Comparison of ENCODE assay signal across 15 cellular contexts in the genomic region with DNA sequence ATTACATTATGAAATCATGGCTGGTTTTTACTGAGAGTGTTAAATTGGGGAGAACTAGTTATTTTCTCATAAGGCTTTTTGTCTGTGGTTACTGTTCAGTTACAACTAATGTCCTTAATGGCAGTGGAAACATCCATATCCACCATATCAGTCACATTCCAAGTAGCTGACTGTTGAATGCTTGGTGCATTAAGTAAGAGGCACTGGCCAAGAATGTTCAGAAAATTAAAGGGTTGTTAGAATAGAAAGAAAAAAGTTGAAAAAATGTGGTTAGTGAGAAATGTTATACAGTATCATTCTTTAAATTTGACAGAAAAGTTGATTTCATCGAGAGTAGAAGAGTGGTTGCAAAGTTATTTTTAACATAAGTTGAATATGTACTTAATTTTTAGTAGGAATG.
DNase-seq lines count a peak whose midpoint lies in the region; ATAC-seq, FAIRE-seq and TF ChIP-seq lines count a peak whose summit lies in the region.
"Had no signal": no experiment of that assay in that cellular context is flagged by ENCODE, and none has a peak within 500 bp of the region (broad histone marks: within the 10 kb centered on the region; RNA-seq: fewer than 3 reads in every experiment).

No MANE protein-coding gene starts in this region.

- WGBS in H1 (ENCODE audit: extremely low coverage in 1 of 2, insufficient coverage in 1 of 2, insufficient read length in 1 of 2, insufficient replicate concordance in 2 of 2, low coverage in 1 of 2, low lambda C conversion rate in 2 of 2, missing lambda C conversion rate in 1 of 2), 2 experiments, result 88% methylated on average over 1 of the region's 1 CpG; no CpG with 5 or more reads in 1 of the 2 experiments
- 49% methylated on average over 1 of the region's 1 CpG for WGBS in suprapubic skin

- H3K27me3 Mint-ChIP-seq in Caco-2 (ENCODE audit: insufficient read depth, unreplicated experiment), result peaks cover 2% of the 10 kb centered on the region
- no peaks in the 10 kb centered on the region for H3K27me3 Mint-ChIP-seq in mesothelial cell of epicardium (ENCODE audit: low read depth)

- no peaks in the 10 kb centered on the region for H3K79me2 ChIP-seq in H1 (ENCODE audit: control insufficient read depth in 1 of 2, insufficient read depth in 2 of 2, low read length in 2 of 2)

- H3K4me1 Mint-ChIP-seq in Caco-2 (ENCODE audit: low read depth, unreplicated experiment) (no peaks in the 10 kb centered on the region), mesothelial cell of epicardium (peaks cover 33% of the 10 kb centered on the region)

- H2AFZ ChIP-seq in H1 (ENCODE audit: low read length), result no peak overlapping the region

- no peaks in the 10 kb centered on the region for H3K36me3 Mint-ChIP-seq in Caco-2 (ENCODE audit: insufficient read depth, unreplicated experiment)
- H3K36me3 Mint-ChIP-seq in mesothelial cell of epicardium, result peaks cover 8% of the 10 kb centered on the region

- no peak overlapping the region for H3K4me3 ChIP-seq in Caco-2 (ENCODE audit: low read depth, low read length)
- no peak overlapping the region for H3K4me3 ChIP-seq in H1 (ENCODE audit: extremely low read depth in 1 of 4, insufficient read depth in 2 of 4, low read depth in 3 of 4, low read length in 4 of 4)
- H3K4me3 ChIP-seq in suprapubic skin, result no peak overlapping the region
- H3K4me3 ChIP-seq: ascending aorta, prostate gland had no signal

- no peak overlapping the region for H3K9ac ChIP-seq in H1 (replicated peaks in 1 of 4; ENCODE audit: extremely low read depth in 1 of 4, low read depth in 3 of 4, low read length in 3 of 4)

- no peak overlapping the region for H3K18ac ChIP-seq in H1 (ENCODE audit: extremely low read depth, low read length)

- H3K27ac Mint-ChIP-seq in Caco-2 (ENCODE audit: unreplicated experiment), result peak overlapping the region; percentile 27
- peak overlapping the region; percentile 89 for H3K27ac Mint-ChIP-seq in mesothelial cell of epicardium

- H2BK5ac ChIP-seq in H1 (ENCODE audit: low read depth, low read length), result no peak overlapping the region

- ATAC-seq in Right ventricle myocardium inferior, result no peak
- ATAC-seq in HG03521 (IDR thresholded peaks at IDR 0.05; ENCODE audit: unreplicated experiment), result no peak
- ATAC-seq: stimulated activated naive CD8-positive, alpha-beta T cell treated with anti-CD3 and anti-CD28 coated beads, Interleukin-15, Interleukin-2, amounts not matched to agents 100 U/mL and 50 U/mL, for 24 hours had no signal

- H2BK120ac ChIP-seq in H1 (replicated peaks; ENCODE audit: low read depth, low read length), result no peak overlapping the region

- no peak for DNase-seq in Caco-2
- DNase-seq in NCI-H226, result peak; percentile 83
- no peak for DNase-seq in H1 (ENCODE audit: low read depth in 1 of 2, low spot score in 2 of 2)
- no peak for DNase-seq in mesothelial cell of epicardium (ENCODE audit: low spot score in 2 of 2, unreplicated experiment in 2 of 2)
- no peak for DNase-seq in suprapubic skin (ENCODE audit: low spot score in 2 of 2)
- DNase-seq in Right ventricle myocardium inferior (ENCODE audit: missing footprints), result no peak
- no peak for DNase-seq in activated CD4-positive, alpha-beta T cell treated with anti-CD3 and anti-CD28 coated beads for 48 hours
- DNase-seq: activated T-cell treated with anti-CD3 and anti-CD28 coated beads, Interleukin-2, amount 50 U/mL, for 1 hour; NCI-H1105; NCI-H526; stimulated activated CD4-positive, alpha-beta T cell treated with anti-CD3 and anti-CD28 coated beads, Interleukin-4, amount 100 ng/mL, for 24 hours; stimulated activated naive CD8-positive, alpha-beta T cell treated with anti-CD3 and anti-CD28 coated beads, Interleukin-15, Interleukin-2, amounts not matched to agents 100 U/mL and 50 U/mL, for 24 hours had no signal

- H3K27me3 ChIP-seq in Caco-2 (replicated peaks; ENCODE audit: control insufficient read depth, insufficient read depth, low read length) (no peaks in the 10 kb centered on the region), H1 (replicated peaks in 1 of 4; ENCODE audit: control insufficient read depth in 3 of 4, extremely low read depth in 1 of 4, insufficient read depth in 3 of 4, low read length in 3 of 4) (no peaks in the 10 kb centered on the region), suprapubic skin (no peaks in the 10 kb centered on the region)
- H3K27me3 ChIP-seq: ascending aorta had no signal

- peak; percentile 36 for FAIRE-seq in H1 (lab: Jason Lieb, UNC)

- POLR2A ChIA-PET in Caco-2 (lab: Charles Lee), result no interaction called here
- POLR2A ChIA-PET in H1 (lab: Charles Lee; ENCODE audit: partially characterized antibody), result no interaction called here

- H3K27ac ChIP-seq in H1 (ENCODE audit: low read depth, low read length) (no peak overlapping the region), suprapubic skin (no peak overlapping the region)
- H3K27ac ChIP-seq: ascending aorta, prostate gland had no signal

- no peak overlapping the region for H2BK15ac ChIP-seq in H1 (ENCODE audit: low read length)

- no peak overlapping the region for H3K14ac ChIP-seq in H1 (ENCODE audit: insufficient read length)

- no peak overlapping the region for H4K91ac ChIP-seq in H1 (replicated peaks; ENCODE audit: insufficient read length, low read length)

- H3K9me3 ChIP-seq in Caco-2, result no peaks in the 10 kb centered on the region
- no peaks in the 10 kb centered on the region for H3K9me3 ChIP-seq in H1 (ENCODE audit: insufficient read depth in 2 of 2, low read depth in 1 of 2, low read length in 1 of 2)
- no peaks in the 10 kb centered on the region for H3K9me3 ChIP-seq in suprapubic skin
- H3K9me3 ChIP-seq: ascending aorta, prostate gland had no signal

- H3K36me3 ChIP-seq in Caco-2 (ENCODE audit: control insufficient read depth, insufficient read depth, low read length) (no peaks in the 10 kb centered on the region), H1 (ENCODE audit: control insufficient read depth in 2 of 4, insufficient read depth in 4 of 4, low read length in 3 of 4) (no peaks in the 10 kb centered on the region), suprapubic skin (no peaks in the 10 kb centered on the region)
- H3K36me3 ChIP-seq: ascending aorta, prostate gland had no signal

- H3K4me3 Mint-ChIP-seq in Caco-2 (ENCODE audit: unreplicated experiment) (no peak overlapping the region), mesothelial cell of epicardium (no peak overlapping the region)

- no peaks in the 10 kb centered on the region for H3K9me3 Mint-ChIP-seq in Caco-2 (ENCODE audit: unreplicated experiment)
- H3K9me3 Mint-ChIP-seq in mesothelial cell of epicardium, result peaks cover 6% of the 10 kb centered on the region

- TF ChIP-seq POLR2A in H1 (IDR thresholded peaks at IDR 0.05; ENCODE audit: control extremely low read depth in 1 of 2, low read depth in 2 of 2, low read length in 2 of 2), result no peak
- no peak for TF ChIP-seq POLR2A in suprapubic skin (IDR thresholded peaks at IDR 0.05)

- H4K20me1 ChIP-seq in H1 (replicated peaks in 1 of 2; ENCODE audit: control insufficient read depth in 1 of 2, insufficient read depth in 2 of 2, low read length in 2 of 2), result no peaks in the 10 kb centered on the region

- intact Hi-C loops in Caco-2 (cut with micrococcal nuclease; ENCODE audit: unreplicated experiment) (no loop called here), Right ventricle myocardium inferior (cut with DNase I) (no loop called here)

- H3K4me1 ChIP-seq in Caco-2 (no peaks in the 10 kb centered on the region), H1 (replicated peaks in 1 of 4; ENCODE audit: control insufficient read depth in 3 of 4, insufficient read depth in 4 of 4, low read length in 3 of 4) (peaks cover 0 to 7% (median 0%) of the 10 kb centered on the region in 4 experiments; a peak in 1 of 7 replicates), suprapubic skin (no peaks in the 10 kb centered on the region)
- H3K4me1 ChIP-seq: ascending aorta, prostate gland had no signal

- no peak overlapping the region for H3K4ac ChIP-seq in H1 (replicated peaks; ENCODE audit: insufficient read length, low read depth, low read length)

- TF ChIP-seq EP300 in H1 (IDR thresholded peaks at IDR 0.05; ENCODE audit: borderline replicate concordance in 1 of 2, low read depth in 2 of 2, low read length in 2 of 2), result no peak
- TF ChIP-seq EP300 in suprapubic skin (IDR thresholded peaks at IDR 0.05), result no peak

- TF ChIP-seq RAD21 in H1 (IDR thresholded peaks at IDR 0.05 in 1 of 2, conservative IDR thresholded peaks at IDR 0.05 in 1 of 2; ENCODE audit: low read depth in 2 of 2, low read length in 2 of 2), result no peak

- H3K4me2 ChIP-seq in H1 (ENCODE audit: insufficient read depth in 1 of 2, low read depth in 2 of 2, low read length in 2 of 2), result no peak overlapping the region

- no peak overlapping the region for H4K8ac ChIP-seq in H1 (ENCODE audit: extremely low read depth, insufficient read depth, low read length)

- no peaks in the 10 kb centered on the region for H3K79me1 ChIP-seq in H1 (ENCODE audit: low read depth, low read length)

- BruUV-seq in Caco-2 (replicated peaks; lab: Mats Ljungman, UMichigan), result no TSS peak

- no peak overlapping the region for H2BK12ac ChIP-seq in H1 (ENCODE audit: low read depth, low read length)

- H2BK20ac ChIP-seq in H1 (ENCODE audit: low read length), result no peak overlapping the region

- H2AK5ac ChIP-seq in H1 (ENCODE audit: low read depth, low read length), result no peak overlapping the region

- H3K56ac ChIP-seq in H1 (replicated peaks; ENCODE audit: insufficient read length, low read depth, low read length), result no peak overlapping the region

- H4K5ac ChIP-seq in H1 (ENCODE audit: insufficient read length, low read depth, low read length), result no peak overlapping the region

- no peak overlapping the region for H3K23ac ChIP-seq in H1 (ENCODE audit: insufficient read length)

- TF ChIP-seq CTCF in Caco-2 (IDR thresholded peaks at IDR 0.05; ENCODE audit: insufficient read depth in 1 of 2, low read depth in 1 of 2, low read length in 1 of 2, severe bottlenecking in 1 of 2, unreplicated experiment in 1 of 2), result no peak
- no peak for TF ChIP-seq CTCF in H1 (IDR thresholded peaks at IDR 0.05; ENCODE audit: control extremely low read depth in 1 of 3, insufficient read depth in 1 of 3, low read depth in 1 of 3, low read length in 3 of 3)
- TF ChIP-seq CTCF in mesothelial cell of epicardium (IDR thresholded peaks at IDR 0.05; ENCODE audit: unreplicated experiment), result no peak
- TF ChIP-seq CTCF in suprapubic skin (IDR thresholded peaks at IDR 0.05), result no peak

- no peaks in the 10 kb centered on the region for H3K23me2 ChIP-seq in H1 (ENCODE audit: low read depth, low read length)

- CTCF ChIA-PET in Caco-2 (lab: Charles Lee), result no interaction called here
- CTCF ChIA-PET in H1 (lab: Charles Lee; ENCODE audit: partially characterized antibody), result no interaction called here

TF ChIP-seq in H1, 55 proteins besides CTCF, POLR2A, EP300 and RAD21 (continues in another document):
- no peak for TF ChIP-seq RNF2 (IDR thresholded peaks at IDR 0.05; ENCODE audit: borderline replicate concordance, low read depth, low read length, missing control alignments, poor library complexity, severe bottlenecking)
- no peak for TF ChIP-seq SIRT6 (IDR thresholded peaks at IDR 0.05; ENCODE audit: low read length)
- no peak for TF ChIP-seq TEAD4 (IDR thresholded peaks at IDR 0.05; ENCODE audit: low read depth, low read length)
- no peak for TF ChIP-seq NRF1 (IDR thresholded peaks at IDR 0.05; ENCODE audit: low read depth, low read length)
- TF ChIP-seq TAF7 (optimal IDR thresholded peaks at IDR 0.05; ENCODE audit: borderline replicate concordance, low read depth, low read length), result no peak
- no peak for TF ChIP-seq SP4 (IDR thresholded peaks at IDR 0.05; ENCODE audit: low read length)
